In genomic region chrX:12975999-12976558, GRCh38 we compare ENCODE assay signal across 8 cellular contexts. TPM values are rescaled to one million over a fixed set of nuclear protein-coding genes. Genes with fewer than 3 reads are reported as not detected.
DNase-seq lines count a peak whose midpoint lies in the region; ATAC-seq, FAIRE-seq and TF ChIP-seq lines count a peak whose summit lies in the region.

No MANE protein-coding gene starts in this region.

- FAIRE-seq in endothelial cell of umbilical vein (lab: Jason Lieb, UNC) (no peak), urothelium cell line (lab: Jason Lieb, UNC) (no peak)

- peak; percentile 47 for DNase-seq in M059J (ENCODE audit: low read depth)
- DNase-seq in endothelial cell of umbilical vein (ENCODE audit: low read depth, low spot score), result no peak
- peak; percentile 61 to 69 (median 63) for DNase-seq in mucosa of descending colon
- DNase-seq in urothelium cell line (ENCODE audit: low spot score), result peak; percentile 12
- DNase-seq in cerebellar nuclear complex (lab: John Stamatoyannopoulos, UW), result no peak
- DNase-seq in OCI-M2 (lab: John Stamatoyannopoulos, UW; ENCODE audit: unreplicated experiment), result no peak

- H3K36me3 ChIP-seq in DOHH2 (ENCODE audit: control insufficient read depth, low read length) (peaks cover 27% of the 10 kb centered on the region), endothelial cell of umbilical vein (ENCODE audit: control insufficient read depth in 2 of 2, extremely low read depth in 1 of 2, insufficient read depth in 2 of 2, low read length in 2 of 2) (peaks cover 0 to 2% of the 10 kb centered on the region in 2 experiments), mucosa of descending colon (ENCODE audit: low read depth) (no peaks in the 10 kb centered on the region)

- no peaks in the 10 kb centered on the region for H3K9me1 ChIP-seq in endothelial cell of umbilical vein (replicated peaks; ENCODE audit: control insufficient read depth, extremely low read depth, insufficient read depth, low read length)

- H3K4me2 ChIP-seq in DOHH2 (ENCODE audit: low read length) (peak overlapping the region; percentile 92), endothelial cell of umbilical vein (ENCODE audit: insufficient read depth, low read length) (no peak overlapping the region)

- peak overlapping the region; percentile 100 for H3K9ac ChIP-seq in endothelial cell of umbilical vein (replicated peaks; ENCODE audit: extremely low read depth, insufficient read depth, low read length)

- CTCF ChIA-PET in endothelial cell of umbilical vein (lab: Charles Lee), result interaction anchor here (0.6 to 3.2 kb wide), 3 partner anchors 29 to 218 kb away, joined by 3 to 23 read pairs (median 4); no protein-coding TSS in a partner anchor

- POLR2A ChIA-PET in endothelial cell of umbilical vein (lab: Charles Lee), result interaction anchor here (0.7 to 2.2 kb wide), 4 partner anchors 27 to 312 kb away, joined by 3 to 18 read pairs (median 8); no protein-coding TSS in a partner anchor

- H3K27ac ChIP-seq in DOHH2 (ENCODE audit: low read depth, low read length) (peak overlapping the region; percentile 99), endothelial cell of umbilical vein (ENCODE audit: insufficient read depth, low read depth, low read length) (peak overlapping the region; percentile 88)

- H3K79me2 ChIP-seq in DOHH2 (ENCODE audit: control insufficient read depth, low read length) (peaks cover 43% of the 10 kb centered on the region), endothelial cell of umbilical vein (ENCODE audit: control insufficient read depth, insufficient read depth, low read length) (peaks cover 32% of the 10 kb centered on the region)

- H3K9me2 ChIP-seq in DOHH2 (replicated peaks; ENCODE audit: control insufficient read depth, low read length), result no peaks in the 10 kb centered on the region

- H3K4me3 ChIP-seq in DOHH2 (ENCODE audit: low read length) (peak overlapping the region; percentile 93), WI38 (ENCODE audit: low read depth, low read length) (peak overlapping the region; percentile 84), endothelial cell of umbilical vein (replicated peaks in 1 of 3; ENCODE audit: insufficient read depth in 1 of 3, low read depth in 1 of 3, low read length in 3 of 3) (peak overlapping the region; percentile 96 to 97 (median 96)), mucosa of descending colon (peak overlapping the region; percentile 67)

- H3K4me1 ChIP-seq in DOHH2 (ENCODE audit: control insufficient read depth, low read length) (peaks cover 69% of the 10 kb centered on the region), endothelial cell of umbilical vein (ENCODE audit: control insufficient read depth, extremely low read depth, insufficient read depth, low read length) (peaks cover 36% of the 10 kb centered on the region), mucosa of descending colon (ENCODE audit: low read depth) (no peaks in the 10 kb centered on the region)

- H4K20me1 ChIP-seq in DOHH2 (ENCODE audit: control insufficient read depth, insufficient read depth, low read depth, low read length) (no peaks in the 10 kb centered on the region), endothelial cell of umbilical vein (replicated peaks; ENCODE audit: control insufficient read depth, extremely low read depth, insufficient read depth, low read length) (no peaks in the 10 kb centered on the region)

- no peak for TF ChIP-seq POLR2A in endothelial cell of umbilical vein (IDR thresholded peaks at IDR 0.05; ENCODE audit: low read depth, low read length)

- no peak overlapping the region for H2AFZ ChIP-seq in endothelial cell of umbilical vein (ENCODE audit: low read depth, low read length)

- dilution Hi-C loops in endothelial cell of umbilical vein (cut with MboI; ENCODE audit: extremely low pct_ligation_motif_present, low sequenced_read_pairs), result no loop called here

- BruUV-seq in endothelial cell of umbilical vein (replicated peaks; lab: Mats Ljungman, UMichigan), result TSS peak; percentile 66

- no peaks in the 10 kb centered on the region for H3K27me3 ChIP-seq in DOHH2 (ENCODE audit: control insufficient read depth, low read length)
- H3K27me3 ChIP-seq in endothelial cell of umbilical vein (ENCODE audit: control insufficient read depth in 2 of 2, insufficient read depth in 2 of 2, low read length in 2 of 2), result no peaks in the 10 kb centered on the region

- peaks cover 54% of the 10 kb centered on the region for H3F3A ChIP-seq in DOHH2 (ENCODE audit: control insufficient read depth, insufficient read depth)

- ATAC-seq in mucosa of descending colon, result no peak

- H3K9me3 ChIP-seq in DOHH2 (ENCODE audit: control insufficient read depth, insufficient read depth, low read length), result no peaks in the 10 kb centered on the region
- H3K9me3 ChIP-seq in endothelial cell of umbilical vein (replicated peaks; ENCODE audit: control insufficient read depth, insufficient read depth, low read length), result no peaks in the 10 kb centered on the region
- H3K9me3 ChIP-seq in mucosa of descending colon, result no peaks in the 10 kb centered on the region

- no peak for TF ChIP-seq CTCF in DOHH2 (IDR thresholded peaks at IDR 0.05; ENCODE audit: low read depth, low read length, poor library complexity, severe bottlenecking)
- TF ChIP-seq CTCF in WI38 (IDR thresholded peaks at IDR 0.05; ENCODE audit: low read depth, low read length), result no peak
- TF ChIP-seq CTCF in endothelial cell of umbilical vein (IDR thresholded peaks at IDR 0.05; ENCODE audit: extremely low read depth in 1 of 2, insufficient read depth in 1 of 2, low read depth in 1 of 2, low read length in 2 of 2), result no peak
- no peak for TF ChIP-seq CTCF in mucosa of descending colon (IDR thresholded peaks at IDR 0.05)

- intact Hi-C loops in endothelial cell of umbilical vein (cut with micrococcal nuclease), result no loop called here
- intact Hi-C loops in mucosa of descending colon (cut with DNase I, micrococcal nuclease), result loop anchor here in 1 of 2 donors (10.0 kb wide), 1 partner anchor 509 kb away; no protein-coding TSS in a partner anchor

TF ChIP-seq in endothelial cell of umbilical vein, 7 proteins besides CTCF, POLR2A, EP300 and RAD21:
- no peak for TF ChIP-seq MAX (IDR thresholded peaks at IDR 0.05; ENCODE audit: insufficient read depth, insufficient read length)
- TF ChIP-seq POLR2AphosphoS5 (IDR thresholded peaks at IDR 0.05; ENCODE audit: insufficient read depth, low read depth, low read length), result peak; percentile 9

RNA-seq across cellular contexts. Expression of gene TMSB4X, which starts 1.2 kb away (rescaled TPM):
- total RNA-seq in M059J (2014; rRNA removed; shearing (Covaris generic)), result 5,809 and 7,639 TPM in 2 replicates
- total RNA-seq in endothelial cell of umbilical vein (6,742 and 6,858 TPM in 2 replicates), mucosa of descending colon (1,000 to 10,000 TPM; 2,288 to 5,392 (median 5,014) TPM)
- 4,136 and 4,540 TPM in 2 replicates for polyA plus RNA-seq in endothelial cell of umbilical vein
- polyA plus RNA-seq in endothelial cell of umbilical vein (2011; cell fraction: cytosol; rRNA removed), result 5,392 and 6,117 TPM in 2 replicates
- 1,581 and 1,597 TPM in 2 replicates for polyA plus RNA-seq in endothelial cell of umbilical vein (2011; cell fraction: nucleus; rRNA removed)
- polyA plus RNA-seq in endothelial cell of umbilical vein (2012), result 9,118 and 13,019 TPM in 2 replicates
- polyA minus RNA-seq in endothelial cell of umbilical vein, result 2,966 and 3,319 TPM in 2 replicates
- 185 TPM for polyA minus RNA-seq in endothelial cell of umbilical vein (2011; cell fraction: cytosol; rRNA and poly(A)+ RNA removed)
- polyA minus RNA-seq in endothelial cell of umbilical vein (2011; cell fraction: nucleus; rRNA and poly(A)+ RNA removed), result 736 and 796 TPM in 2 replicates

Comparison
In these comparisons a context has a peak if more than half of its experiments do, and no peak if none do; other contexts are left out.
1. DNase-seq: peak in M059J (single experiment), mucosa of descending colon (3 of 3) and urothelium cell line (single experiment); none in endothelial cell of umbilical vein (single experiment), cerebellar nuclear complex (0 of 2) and OCI-M2 (single experiment).
2. Peak in every context shown above with its lines, with median percentiles within 50 percentile points of each other: H3K4me3 ChIP-seq.